15 cellular contexts compared by ENCODE assay signal in the genomic region with DNA sequence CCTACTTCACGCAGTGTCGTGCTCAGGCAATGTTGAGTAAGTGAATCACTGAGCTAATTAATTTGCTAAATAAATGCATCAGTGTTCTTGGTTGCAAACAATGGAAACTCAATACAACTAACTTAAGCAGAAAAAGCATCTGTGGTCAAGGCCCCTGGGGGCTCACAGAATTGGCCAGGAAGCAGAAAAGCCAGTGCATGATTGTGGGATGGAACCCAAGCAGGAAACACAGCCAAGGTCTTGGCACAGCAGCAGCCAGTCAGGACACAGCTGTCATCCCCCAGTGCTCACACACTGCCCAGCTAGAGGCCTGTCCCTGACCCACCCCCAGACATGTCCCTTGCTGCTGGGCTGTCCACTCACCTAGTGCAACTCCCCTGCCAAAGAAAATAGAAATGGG.
A peak's percentile ranks its signal among the peaks of the same experiment; 100 is the strongest.
DNase-seq lines count a peak whose midpoint lies in the region; ATAC-seq and TF ChIP-seq lines count a peak whose summit lies in the region.
"Had no signal": no experiment of that assay in that cellular context is flagged by ENCODE, and none has a peak within 500 bp of the region (broad histone marks: within the 10 kb centered on the region; RNA-seq: fewer than 3 reads in every experiment).

No MANE protein-coding gene starts in this region.

- no peaks in the 10 kb centered on the region for H3K9me3 ChIP-seq in CD4-positive, alpha-beta memory T cell (ENCODE audit: control insufficient read depth in 1 of 2, low read length in 2 of 2)
- no peaks in the 10 kb centered on the region for H3K9me3 ChIP-seq in upper lobe of right lung
- H3K9me3 ChIP-seq: adrenal gland had no signal

- peak; percentile 21 for DNase-seq in GOT3 (lab: John Stamatoyannopoulos, UW)
- DNase-seq in UCSD-AML1 (lab: John Stamatoyannopoulos, UW; ENCODE audit: unreplicated experiment) = peak; percentile 32
- DNase-seq in foreskin melanocyte = peak; percentile 92
- peak; percentile 32 for DNase-seq in pons (ENCODE audit: low spot score)
- DNase-seq in CD4-positive, alpha-beta memory T cell = no peak
- no peak for DNase-seq in upper lobe of right lung
- DNase-seq: activated CD4-positive, alpha-beta memory T cell treated with anti-CD3 and anti-CD28 coated beads, Interleukin-2, amount 10 ng/mL, durations not matched to agents 7 days and 5 days; CD4-positive, CD25-positive, alpha-beta regulatory T cell; NCI-H1092 treated with DMSO at 0.1 percent for 48 hours; stomach had no signal

- POLR2A ChIA-PET in CD4-positive, alpha-beta memory T cell (lab: Charles Lee; ENCODE audit: partially characterized antibody) = no interaction called here

- H3K36me3 ChIP-seq in CD4-positive, alpha-beta memory T cell (ENCODE audit: insufficient read depth, low read length) = no peaks in the 10 kb centered on the region
- H3K36me3 ChIP-seq in upper lobe of right lung = no peaks in the 10 kb centered on the region
- H3K36me3 ChIP-seq: adrenal gland, stomach had no signal

- CTCF ChIA-PET in CD4-positive, alpha-beta memory T cell (lab: Charles Lee; ENCODE audit: partially characterized antibody) = interaction anchor here (0.6 kb wide), 2 partner anchors 617 to 1304 kb away, joined by 3 read pairs; no protein-coding TSS in a partner anchor

- no peak overlapping the region for H3K27ac Mint-ChIP-seq in CD4-positive, alpha-beta memory T cell
- H3K27ac Mint-ChIP-seq: activated CD4-positive, alpha-beta memory T cell treated with anti-CD3 and anti-CD28 coated beads, Interleukin-2, amount 10 ng/mL, durations not matched to agents 7 days and 5 days; CD4-positive, CD25-positive, alpha-beta regulatory T cell; GM23338 had no signal

- H3K4me3 ChIP-seq in CD4-positive, alpha-beta memory T cell (ENCODE audit: low read length in 2 of 2) = no peak overlapping the region
- H3K4me3 ChIP-seq in upper lobe of right lung = no peak overlapping the region
- H3K4me3 ChIP-seq: adrenal gland, GM23338, smooth muscle cell, stomach had no signal

- TF ChIP-seq CTCF in upper lobe of right lung (IDR thresholded peaks at IDR 0.05) = no peak

- no peak for ATAC-seq in upper lobe of right lung
- ATAC-seq in GM18519 (IDR thresholded peaks at IDR 0.05; ENCODE audit: low FRiP score, unreplicated experiment) = no peak
- ATAC-seq in GM19397 (IDR thresholded peaks at IDR 0.05; ENCODE audit: unreplicated experiment) = no peak
- ATAC-seq: GM23338 had no signal

- peaks cover 0 to 7% (median 0%) of the 10 kb centered on the region in 8 donors for H3K9me3 Mint-ChIP-seq in CD4-positive, alpha-beta memory T cell
- H3K9me3 Mint-ChIP-seq: activated CD4-positive, alpha-beta memory T cell treated with anti-CD3 and anti-CD28 coated beads, Interleukin-2, amount 10 ng/mL, durations not matched to agents 7 days and 5 days had no signal

- H3K36me3 Mint-ChIP-seq in CD4-positive, alpha-beta memory T cell = no peaks in the 10 kb centered on the region
- H3K36me3 Mint-ChIP-seq: CD4-positive, CD25-positive, alpha-beta regulatory T cell had no signal

- H3K27me3 Mint-ChIP-seq in CD4-positive, alpha-beta memory T cell = peaks cover 5 to 12% of the 10 kb centered on the region in 2 donors

- H3K27me3 ChIP-seq in CD4-positive, alpha-beta memory T cell (ENCODE audit: insufficient read depth, low read length) = no peaks in the 10 kb centered on the region
- no peaks in the 10 kb centered on the region for H3K27me3 ChIP-seq in upper lobe of right lung
- H3K27me3 ChIP-seq: adrenal gland had no signal

- no peak overlapping the region for H3K4me3 Mint-ChIP-seq in CD4-positive, alpha-beta memory T cell
- H3K4me3 Mint-ChIP-seq: activated CD4-positive, alpha-beta memory T cell treated with anti-CD3 and anti-CD28 coated beads, Interleukin-2, amount 10 ng/mL, durations not matched to agents 7 days and 5 days; CD4-positive, CD25-positive, alpha-beta regulatory T cell; GM23338 had no signal

- H3K4me1 Mint-ChIP-seq in CD4-positive, alpha-beta memory T cell = peaks cover 2 to 12% (median 8%) of the 10 kb centered on the region in 4 donors

- no peak overlapping the region for H3K27ac ChIP-seq in CD4-positive, alpha-beta memory T cell (ENCODE audit: low read depth, low read length)
- H3K27ac ChIP-seq in upper lobe of right lung = no peak overlapping the region
- H3K27ac ChIP-seq: adrenal gland, stomach had no signal

- H3K4me1 ChIP-seq in CD4-positive, alpha-beta memory T cell (ENCODE audit: insufficient read depth, low read length) = no peaks in the 10 kb centered on the region
- no peaks in the 10 kb centered on the region for H3K4me1 ChIP-seq in upper lobe of right lung
- H3K4me1 ChIP-seq: adrenal gland had no signal

- intact Hi-C loops in CD4-positive, alpha-beta memory T cell (cut with micrococcal nuclease) = loop anchor here (10.0 kb wide), 1 partner anchor 671 kb away; no protein-coding TSS in a partner anchor
- intact Hi-C loops in upper lobe of right lung (cut with DNase I) = no loop called here

Comparison
In these comparisons a context has a peak if more than half of its experiments do, and no peak if none do; other contexts are left out.
1. DNase-seq: peak in GOT3 (single experiment), UCSD-AML1 (single experiment), foreskin melanocyte (single experiment) and pons (single experiment); none in CD4-positive, alpha-beta memory T cell (0 of 5) and upper lobe of right lung (single experiment).